ENCODE assay signal across 9 cellular contexts in genomic region chr7:14761506-14762296, GRCh38.
DNase-seq lines count a peak whose midpoint lies in the region; ATAC-seq, FAIRE-seq and TF ChIP-seq lines count a peak whose summit lies in the region.
"Had no signal": no experiment of that assay in that cellular context is flagged by ENCODE, and none has a peak within 500 bp of the region (broad histone marks: within the 10 kb centered on the region; RNA-seq: fewer than 3 reads in every experiment).

No MANE protein-coding gene starts in this region.

- H3K27me3 ChIP-seq in bronchial epithelial cell (ENCODE audit: control insufficient read depth, insufficient read depth, low read length) (no peaks in the 10 kb centered on the region), MM.1S (replicated peaks; ENCODE audit: insufficient read depth, low read length) (no peaks in the 10 kb centered on the region), H7 (ENCODE audit: control insufficient read depth, insufficient read depth, low read length) (no peaks in the 10 kb centered on the region)

- peaks cover 12% of the 10 kb centered on the region for H3K9me3 Mint-ChIP-seq in activated naive CD8-positive, alpha-beta T cell treated with anti-CD3 and anti-CD28 coated beads, Interleukin-2, amount 50 U/mL, for 24 hours

- H3F3A ChIP-seq in MM.1S (ENCODE audit: insufficient read depth, low read length), result no peaks in the 10 kb centered on the region

- no peak overlapping the region for H3K4me3 Mint-ChIP-seq in activated naive CD8-positive, alpha-beta T cell treated with anti-CD3 and anti-CD28 coated beads, Interleukin-2, amount 50 U/mL, for 24 hours
- H3K4me3 Mint-ChIP-seq: IgD-negative memory B cell had no signal

- peak; percentile 64 for DNase-seq in AG09319 (ENCODE audit: extremely low read depth, low read depth)
- peak; percentile 65 for DNase-seq in NCI-H187 treated with DMSO at 0.1 percent for 48 hours (lab: John Stamatoyannopoulos, UW)
- peak; percentile 84 for DNase-seq in bronchial epithelial cell (ENCODE audit: low read depth)
- peak; percentile 2 to 32 for DNase-seq in lung microvascular endothelial cell (ENCODE audit: low read depth in 2 of 2)
- DNase-seq in MM.1S, result no peak
- no peak for DNase-seq in T-helper 9 cell
- no peak for DNase-seq in activated naive CD8-positive, alpha-beta T cell treated with anti-CD3 and anti-CD28 coated beads, Interleukin-2, amount 50 U/mL, for 24 hours
- no peak for DNase-seq in H7

- TF ChIP-seq CTCF in AG09319 (IDR thresholded peaks at IDR 0.05; ENCODE audit: low read depth, low read length), result no peak
- no peak for TF ChIP-seq CTCF in bronchial epithelial cell (IDR thresholded peaks at IDR 0.05; ENCODE audit: insufficient read depth, low read length, severe bottlenecking)
- TF ChIP-seq CTCF in MM.1S (IDR thresholded peaks at IDR 0.05; ENCODE audit: low read length), result no peak

- H3K36me3 ChIP-seq in bronchial epithelial cell (ENCODE audit: control insufficient read depth, insufficient read depth, low read length) (no peaks in the 10 kb centered on the region), MM.1S (replicated peaks; ENCODE audit: insufficient read depth, low read length) (no peaks in the 10 kb centered on the region), H7 (replicated peaks; ENCODE audit: control insufficient read depth, insufficient read depth, low read length) (no peaks in the 10 kb centered on the region; the same call in 1 of the 2 replicates)

- no peaks in the 10 kb centered on the region for H4K20me1 ChIP-seq in MM.1S (ENCODE audit: insufficient read depth, low read length)

- no peak overlapping the region for H3K9ac ChIP-seq in MM.1S (ENCODE audit: low read length)

- H3K4me1 ChIP-seq in MM.1S (ENCODE audit: low read length), result no peaks in the 10 kb centered on the region

- no peaks in the 10 kb centered on the region for H3K27me3 Mint-ChIP-seq in activated naive CD8-positive, alpha-beta T cell treated with anti-CD3 and anti-CD28 coated beads, Interleukin-2, amount 50 U/mL, for 24 hours
- H3K27me3 Mint-ChIP-seq: IgD-negative memory B cell had no signal

- H3K79me2 ChIP-seq in MM.1S (ENCODE audit: low read length), result no peaks in the 10 kb centered on the region

- no peak overlapping the region for H3K4me2 ChIP-seq in MM.1S (ENCODE audit: low read depth, low read length)

- FAIRE-seq in bronchial epithelial cell (lab: Jason Lieb, UNC), result peak; percentile 76

- no peak overlapping the region for H3K4me3 ChIP-seq in bronchial epithelial cell (ENCODE audit: low read depth, low read length)
- H3K4me3 ChIP-seq in MM.1S (ENCODE audit: low read length), result no peak overlapping the region
- no peak overlapping the region for H3K4me3 ChIP-seq in H7 (ENCODE audit: insufficient read depth, low read depth, low read length)

- no peak overlapping the region for H3K27ac Mint-ChIP-seq in activated naive CD8-positive, alpha-beta T cell treated with anti-CD3 and anti-CD28 coated beads, Interleukin-2, amount 50 U/mL, for 24 hours
- H3K27ac Mint-ChIP-seq: IgD-negative memory B cell had no signal

- no peak overlapping the region for H3K27ac ChIP-seq in MM.1S (ENCODE audit: low read length)

- no peaks in the 10 kb centered on the region for H3K9me2 ChIP-seq in MM.1S (replicated peaks; ENCODE audit: insufficient read depth, low read length)

- H3K36me3 Mint-ChIP-seq in activated naive CD8-positive, alpha-beta T cell treated with anti-CD3 and anti-CD28 coated beads, Interleukin-2, amount 50 U/mL, for 24 hours (ENCODE audit: low read depth), result no peaks in the 10 kb centered on the region
- H3K36me3 Mint-ChIP-seq: IgD-negative memory B cell had no signal

- no peaks in the 10 kb centered on the region for H3K9me3 ChIP-seq in MM.1S (replicated peaks; ENCODE audit: insufficient read depth, low read length)

- no peaks in the 10 kb centered on the region for H3K4me1 Mint-ChIP-seq in activated naive CD8-positive, alpha-beta T cell treated with anti-CD3 and anti-CD28 coated beads, Interleukin-2, amount 50 U/mL, for 24 hours
- H3K4me1 Mint-ChIP-seq: IgD-negative memory B cell had no signal

- H2AFZ ChIP-seq in MM.1S (ENCODE audit: low read length), result no peak overlapping the region

- no peak for ATAC-seq in activated naive CD8-positive, alpha-beta T cell treated with anti-CD3 and anti-CD28 coated beads, Interleukin-2, amount 50 U/mL, for 24 hours

Comparison
In these comparisons a context has a peak if more than half of its experiments do, and no peak if none do; other contexts are left out.
1. DNase-seq: peak in AG09319 (single experiment), NCI-H187 treated with DMSO at 0.1 percent for 48 hours (single experiment), bronchial epithelial cell (single experiment) and lung microvascular endothelial cell (2 of 2); none in MM.1S (single experiment), T-helper 9 cell (single experiment), activated naive CD8-positive, alpha-beta T cell treated with anti-CD3 and anti-CD28 coated beads, Interleukin-2, amount 50 U/mL, for 24 hours (single experiment) and H7 (single experiment).